In genomic region chr20:53828673-53829085, GRCh38 we compare ENCODE assay signal across 1 cellular context.
TF ChIP-seq lines count a peak whose summit lies in the region.

No MANE protein-coding gene starts in this region.

TF ChIP-seq in SK-N-SH treated with all-trans-retinoic acid at 6 μM for 48 hours, 23 proteins besides CTCF, POLR2A, EP300 and RAD21 (continued from another document):
- TF ChIP-seq, protein P1, sequence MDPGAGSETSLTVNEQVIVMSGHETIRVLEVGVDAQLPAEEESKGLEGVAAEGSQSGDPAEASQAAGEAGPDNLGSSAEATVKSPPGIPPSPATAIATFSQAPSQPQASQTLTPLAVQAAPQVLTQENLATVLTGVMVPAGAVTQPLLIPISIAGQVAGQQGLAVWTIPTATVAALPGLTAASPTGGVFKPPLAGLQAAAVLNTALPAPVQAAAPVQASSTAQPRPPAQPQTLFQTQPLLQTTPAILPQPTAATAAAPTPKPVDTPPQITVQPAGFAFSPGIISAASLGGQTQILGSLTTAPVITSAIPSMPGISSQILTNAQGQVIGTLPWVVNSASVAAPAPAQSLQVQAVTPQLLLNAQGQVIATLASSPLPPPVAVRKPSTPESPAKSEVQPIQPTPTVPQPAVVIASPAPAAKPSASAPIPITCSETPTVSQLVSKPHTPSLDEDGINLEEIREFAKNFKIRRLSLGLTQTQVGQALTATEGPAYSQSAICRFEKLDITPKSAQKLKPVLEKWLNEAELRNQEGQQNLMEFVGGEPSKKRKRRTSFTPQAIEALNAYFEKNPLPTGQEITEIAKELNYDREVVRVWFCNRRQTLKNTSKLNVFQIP (CRISPR knock-in tag; IDR thresholded peaks at IDR 0.05; ENCODE audit: borderline replicate concordance, low read depth) = no peak
- no peak for TF ChIP-seq TCF4 (CRISPR knock-in tag; IDR thresholded peaks at IDR 0.05; ENCODE audit: borderline replicate concordance)
- no peak for TF ChIP-seq GLIS3 (CRISPR knock-in tag; IDR thresholded peaks at IDR 0.05)
- TF ChIP-seq, protein P2, sequence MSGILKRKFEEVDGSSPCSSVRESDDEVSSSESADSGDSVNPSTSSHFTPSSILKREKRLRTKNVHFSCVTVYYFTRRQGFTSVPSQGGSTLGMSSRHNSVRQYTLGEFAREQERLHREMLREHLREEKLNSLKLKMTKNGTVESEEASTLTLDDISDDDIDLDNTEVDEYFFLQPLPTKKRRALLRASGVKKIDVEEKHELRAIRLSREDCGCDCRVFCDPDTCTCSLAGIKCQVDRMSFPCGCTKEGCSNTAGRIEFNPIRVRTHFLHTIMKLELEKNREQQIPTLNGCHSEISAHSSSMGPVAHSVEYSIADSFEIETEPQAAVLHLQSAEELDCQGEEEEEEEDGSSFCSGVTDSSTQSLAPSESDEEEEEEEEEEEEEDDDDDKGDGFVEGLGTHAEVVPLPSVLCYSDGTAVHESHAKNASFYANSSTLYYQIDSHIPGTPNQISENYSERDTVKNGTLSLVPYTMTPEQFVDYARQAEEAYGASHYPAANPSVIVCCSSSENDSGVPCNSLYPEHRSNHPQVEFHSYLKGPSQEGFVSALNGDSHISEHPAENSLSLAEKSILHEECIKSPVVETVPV (CRISPR knock-in tag; IDR thresholded peaks at IDR 0.05) = no peak
- TF ChIP-seq CREB5 (CRISPR knock-in tag; IDR thresholded peaks at IDR 0.05; ENCODE audit: low read depth) = no peak
- no peak for TF ChIP-seq RARB (CRISPR knock-in tag; IDR thresholded peaks at IDR 0.05)
- TF ChIP-seq ZFP30 (CRISPR knock-in tag; IDR thresholded peaks at IDR 0.05) = no peak
- no peak for TF ChIP-seq ARNTL (CRISPR knock-in tag; IDR thresholded peaks at IDR 0.05; ENCODE audit: borderline replicate concordance, low read depth)
- TF ChIP-seq ZNF8 (CRISPR knock-in tag; IDR thresholded peaks at IDR 0.05) = no peak
- TF ChIP-seq BACH2 (CRISPR knock-in tag; IDR thresholded peaks at IDR 0.05; ENCODE audit: borderline replicate concordance) = no peak
- no peak for TF ChIP-seq ISL1 (CRISPR knock-in tag; IDR thresholded peaks at IDR 0.05)
- TF ChIP-seq SNAI2 (CRISPR knock-in tag; IDR thresholded peaks at IDR 0.05) = no peak
- TF ChIP-seq OSR1 (CRISPR knock-in tag; IDR thresholded peaks at IDR 0.05) = no peak
- TF ChIP-seq, protein P3, sequence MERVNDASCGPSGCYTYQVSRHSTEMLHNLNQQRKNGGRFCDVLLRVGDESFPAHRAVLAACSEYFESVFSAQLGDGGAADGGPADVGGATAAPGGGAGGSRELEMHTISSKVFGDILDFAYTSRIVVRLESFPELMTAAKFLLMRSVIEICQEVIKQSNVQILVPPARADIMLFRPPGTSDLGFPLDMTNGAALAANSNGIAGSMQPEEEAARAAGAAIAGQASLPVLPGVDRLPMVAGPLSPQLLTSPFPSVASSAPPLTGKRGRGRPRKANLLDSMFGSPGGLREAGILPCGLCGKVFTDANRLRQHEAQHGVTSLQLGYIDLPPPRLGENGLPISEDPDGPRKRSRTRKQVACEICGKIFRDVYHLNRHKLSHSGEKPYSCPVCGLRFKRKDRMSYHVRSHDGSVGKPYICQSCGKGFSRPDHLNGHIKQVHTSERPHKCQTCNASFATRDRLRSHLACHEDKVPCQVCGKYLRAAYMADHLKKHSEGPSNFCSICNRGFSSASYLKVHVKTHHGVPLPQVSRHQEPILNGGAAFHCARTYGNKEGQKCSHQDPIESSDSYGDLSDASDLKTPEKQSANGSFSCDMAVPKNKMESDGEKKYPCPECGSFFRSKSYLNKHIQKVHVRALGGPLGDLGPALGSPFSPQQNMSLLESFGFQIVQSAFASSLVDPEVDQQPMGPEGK (CRISPR knock-in tag; IDR thresholded peaks at IDR 0.05; ENCODE audit: borderline replicate concordance) = no peak
- no peak; the same call in 1 of the 2 replicates for TF ChIP-seq ZC3H10 (CRISPR knock-in tag; IDR thresholded peaks at IDR 0.05)
- no peak for TF ChIP-seq ZNF70 (CRISPR knock-in tag; IDR thresholded peaks at IDR 0.05)
